Comparison of ENCODE assay signal across 1 cellular context in the genomic region with DNA sequence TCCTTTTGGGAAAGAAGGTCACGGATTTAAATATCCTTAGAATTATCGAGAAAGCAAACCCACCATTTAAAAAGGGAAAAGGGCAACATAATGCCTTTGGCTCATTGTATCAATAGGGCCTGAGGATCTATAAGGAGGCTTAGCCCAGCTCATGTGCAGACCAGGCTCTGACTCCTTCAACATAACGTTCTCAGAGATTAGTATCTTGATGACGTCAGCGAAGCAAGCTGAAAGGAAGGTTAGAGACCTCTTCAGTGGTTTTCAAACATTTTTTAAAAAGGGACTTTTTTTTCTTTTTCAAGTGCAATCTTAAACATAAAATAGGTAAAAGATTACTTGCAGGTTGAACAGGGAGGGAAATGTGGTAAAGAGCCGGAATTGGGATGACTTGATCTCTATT.
A peak's percentile ranks its signal among the peaks of the same experiment; 100 is the strongest.
TF ChIP-seq lines count a peak whose summit lies in the region.

No MANE protein-coding gene starts in this region.

TF ChIP-seq in K562, 482 proteins besides CTCF, POLR2A, EP300 and RAD21 (continued from another document):
- no peak for TF ChIP-seq ZC3H4 (CRISPR knock-in tag; IDR thresholded peaks at IDR 0.05; ENCODE audit: borderline replicate concordance)
- no peak for TF ChIP-seq BCL6 (CRISPR knock-in tag; IDR thresholded peaks at IDR 0.05)
- TF ChIP-seq WHSC1 (IDR thresholded peaks at IDR 0.05; ENCODE audit: low read length) = no peak
- TF ChIP-seq SP1 (CRISPR knock-in tag; IDR thresholded peaks at IDR 0.05) = no peak
- no peak for TF ChIP-seq MCM5 (IDR thresholded peaks at IDR 0.05; ENCODE audit: low read depth)
- no peak for TF ChIP-seq OTX1 (CRISPR knock-in tag; IDR thresholded peaks at IDR 0.05)
- TF ChIP-seq ATF7 (IDR thresholded peaks at IDR 0.05) = peak; percentile 90
- no peak for TF ChIP-seq HNRNPUL1 (IDR thresholded peaks at IDR 0.05; ENCODE audit: low read length)
- TF ChIP-seq, protein P1, sequence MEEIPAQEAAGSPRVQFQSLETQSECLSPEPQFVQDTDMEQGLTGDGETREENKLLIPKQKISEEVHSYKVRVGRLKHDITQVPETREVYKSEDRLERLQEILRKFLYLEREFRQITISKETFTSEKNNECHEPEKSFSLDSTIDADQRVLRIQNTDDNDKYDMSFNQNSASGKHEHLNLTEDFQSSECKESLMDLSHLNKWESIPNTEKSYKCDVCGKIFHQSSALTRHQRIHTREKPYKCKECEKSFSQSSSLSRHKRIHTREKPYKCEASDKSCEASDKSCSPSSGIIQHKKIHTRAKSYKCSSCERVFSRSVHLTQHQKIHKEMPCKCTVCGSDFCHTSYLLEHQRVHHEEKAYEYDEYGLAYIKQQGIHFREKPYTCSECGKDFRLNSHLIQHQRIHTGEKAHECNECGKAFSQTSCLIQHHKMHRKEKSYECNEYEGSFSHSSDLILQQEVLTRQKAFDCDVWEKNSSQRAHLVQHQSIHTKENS (CRISPR knock-in tag; IDR thresholded peaks at IDR 0.05) = no peak
- TF ChIP-seq RBFOX2 (IDR thresholded peaks at IDR 0.05; ENCODE audit: low read depth, low read length) = no peak
- TF ChIP-seq, protein P2, sequence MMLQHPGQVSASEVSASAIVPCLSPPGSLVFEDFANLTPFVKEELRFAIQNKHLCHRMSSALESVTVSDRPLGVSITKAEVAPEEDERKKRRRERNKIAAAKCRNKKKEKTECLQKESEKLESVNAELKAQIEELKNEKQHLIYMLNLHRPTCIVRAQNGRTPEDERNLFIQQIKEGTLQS (IDR thresholded peaks at IDR 0.05) = peak; percentile 86
- TF ChIP-seq, protein P2 (CRISPR knock-in tag; conservative IDR thresholded peaks at IDR 0.05) = no peak
- no peak for TF ChIP-seq ZNF324 (CRISPR knock-in tag; IDR thresholded peaks at IDR 0.05)
- no peak for TF ChIP-seq POLR2B (IDR thresholded peaks at IDR 0.05; ENCODE audit: low read depth, partially characterized antibody)
- no peak for TF ChIP-seq BRD4 (IDR thresholded peaks at IDR 0.05)
- TF ChIP-seq DDX20 (tag; IDR thresholded peaks at IDR 0.05; ENCODE audit: low read depth) = no peak
